Comparison of ENCODE assay signal across 26 cellular contexts in the genomic region with DNA sequence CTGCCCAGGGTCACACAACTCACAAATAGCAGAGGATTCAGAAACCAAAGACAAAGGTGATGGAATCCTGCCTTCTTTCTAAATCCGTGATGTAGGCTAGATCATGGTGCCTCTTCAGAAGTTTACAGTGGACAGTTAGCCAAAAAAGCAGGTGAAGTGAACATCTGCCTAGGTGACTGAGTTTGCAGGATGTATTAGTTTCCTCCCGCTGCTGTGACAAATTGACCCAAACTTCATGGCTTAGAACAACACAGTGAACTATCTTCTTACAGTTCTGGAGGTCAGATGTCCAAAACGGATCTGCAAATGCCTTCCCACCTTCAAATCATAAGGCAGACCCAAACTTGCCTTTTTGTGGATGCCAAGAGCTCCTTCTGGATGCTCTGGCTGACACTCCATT.
"Had no signal": no experiment of that assay in that cellular context is flagged by ENCODE, and none has a peak within 500 bp of the region (broad histone marks: within the 10 kb centered on the region; RNA-seq: fewer than 3 reads in every experiment).

No MANE protein-coding gene starts in this region.

- H3K27ac Mint-ChIP-seq: effector memory CD8-positive, alpha-beta T cell; naive B cell; stimulated activated naive B cell treated with anti-CD40 and anti-IgM and Interleukin-4, amounts not matched to agents 10 μg/mL and 1 μg/mL and 100 μg/mL, for 72 hours; stimulated activated naive CD8-positive, alpha-beta T cell treated with anti-CD3 and anti-CD28 coated beads, Interleukin-15, Interleukin-2, amounts not matched to agents 100 ng/mL and 50 ng/mL, for 24 hours had no signal

- H3K27ac ChIP-seq: epithelial cell of prostate, gastrocnemius medialis, left lung, neutrophil, right atrium auricular region, skin epidermis, spleen, thoracic aorta, tibial nerve had no signal

- H3K4me3 ChIP-seq: gastrocnemius medialis, left lung, mucosa of descending colon, prostate gland, right atrium auricular region, skin epidermis, spleen, thoracic aorta, tibial nerve, vagina had no signal

- H3K4me3 Mint-ChIP-seq: effector memory CD8-positive, alpha-beta T cell; mesothelial cell of epicardium; stimulated activated naive B cell treated with anti-CD40 and anti-IgM and Interleukin-4, amounts not matched to agents 10 μg/mL and 1 μg/mL and 100 μg/mL, for 72 hours; stimulated activated naive CD8-positive, alpha-beta T cell treated with anti-CD3 and anti-CD28 coated beads, Interleukin-15, Interleukin-2, amounts not matched to agents 100 ng/mL and 50 ng/mL, for 24 hours had no signal

- H3K4me1 ChIP-seq: prostate gland had no signal

- H3K27me3 ChIP-seq: right atrium auricular region, vagina had no signal

- H3K9me3 Mint-ChIP-seq: effector memory CD8-positive, alpha-beta T cell; stimulated activated naive CD8-positive, alpha-beta T cell treated with anti-CD3 and anti-CD28 coated beads, Interleukin-15, Interleukin-2, amounts not matched to agents 100 ng/mL and 50 ng/mL, for 24 hours had no signal

- ATAC-seq: effector memory CD8-positive, alpha-beta T cell; esophagus mucosa; gastrocnemius medialis; left cardiac atrium; left lung; mucosa of descending colon; stimulated activated naive B cell treated with anti-CD40 and anti-IgM and Interleukin-4, amounts not matched to agents 10 μg/mL and 1 μg/mL and 100 μg/mL, for 72 hours had no signal

- H3K36me3 ChIP-seq: gastrocnemius medialis, left lung, neutrophil, prostate gland, right atrium auricular region, spleen, thoracic aorta, tibial nerve, vagina had no signal

- H3K9me3 ChIP-seq: gastrocnemius medialis, left lung, mucosa of descending colon, neutrophil, prostate gland, right atrium auricular region, spleen, thoracic aorta, tibial nerve, vagina had no signal

- H3K36me3 Mint-ChIP-seq: mesothelial cell of epicardium; stimulated activated naive B cell treated with anti-CD40 and anti-IgM and Interleukin-4, amounts not matched to agents 10 μg/mL and 1 μg/mL and 100 μg/mL, for 72 hours had no signal

- DNase-seq: cerebellar nuclear complex; cortex of kidney; effector memory CD8-positive, alpha-beta T cell; foreskin fibroblast; gastrocnemius medialis; head of caudate nucleus; left cardiac atrium; left lung; mesenchymal stem cell; mucosa of descending colon; naive B cell; spleen; stimulated activated CD4-positive, alpha-beta T cell treated with anti-CD3 and anti-CD28 coated beads, Interleukin-15, amount 100 ng/mL, for 24 hours; stimulated activated CD4-positive, alpha-beta T cell treated with anti-CD3 and anti-CD28 coated beads, Interleukin-2, amount 100 ng/mL, for 48 hours; stimulated activated naive B cell treated with anti-CD40 and anti-IgM and Interleukin-4, amounts not matched to agents 10 μg/mL and 1 μg/mL and 100 μg/mL, for 72 hours had no signal
